ENCODE assay signal across 25 cellular contexts in the genomic region with DNA sequence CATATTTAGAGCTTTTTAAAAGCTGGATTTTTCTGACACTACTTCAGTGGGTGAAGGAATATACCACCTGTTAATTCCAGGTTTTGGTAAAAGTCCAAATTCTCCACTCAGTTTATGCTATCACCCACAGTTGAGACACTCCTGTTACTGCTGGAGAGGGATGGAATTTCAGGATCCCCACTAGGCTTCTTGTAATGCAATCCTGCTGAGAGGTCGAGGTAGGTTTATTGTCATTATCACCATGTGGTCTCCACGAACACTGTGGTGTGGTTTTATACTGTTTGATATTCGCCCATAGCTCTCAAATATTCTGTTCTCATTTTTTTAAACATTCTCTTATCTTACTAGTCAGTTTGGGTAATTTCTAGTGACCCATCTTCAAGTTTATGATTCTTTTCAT.
DNase-seq lines count a peak whose midpoint lies in the region; ATAC-seq, FAIRE-seq and TF ChIP-seq lines count a peak whose summit lies in the region.
"Had no signal": no experiment of that assay in that cellular context is flagged by ENCODE, and none has a peak within 500 bp of the region (broad histone marks: within the 10 kb centered on the region; RNA-seq: fewer than 3 reads in every experiment).

No MANE protein-coding gene starts in this region.

- CTCF ChIA-PET in CD4-positive, alpha-beta memory T cell (lab: Charles Lee; ENCODE audit: partially characterized antibody): no interaction called here

- H3K9me3 Mint-ChIP-seq in CD4-positive, alpha-beta memory T cell: no peaks in the 10 kb centered on the region
- H3K9me3 Mint-ChIP-seq: CD4-positive, CD25-positive, alpha-beta regulatory T cell; CD8-positive, alpha-beta memory T cell; HFFc6 had no signal

- H3K36me3 ChIP-seq in pancreas: no peaks in the 10 kb centered on the region
- H3K36me3 ChIP-seq in CD4-positive, alpha-beta memory T cell (ENCODE audit: insufficient read depth, low read length): no peaks in the 10 kb centered on the region
- H3K36me3 ChIP-seq: BLaER1, HAP-1 had no signal

- peak; percentile 22 for DNase-seq in NCI-H146 (lab: John Stamatoyannopoulos, UW)
- no peak for DNase-seq in NCI-H146 treated with DMSO at 0.1 percent for 48 hours (lab: John Stamatoyannopoulos, UW; ENCODE audit: unreplicated experiment)
- DNase-seq in NCI-H69 (lab: John Stamatoyannopoulos, UW): peak; percentile 18
- DNase-seq in astrocyte of the spinal cord (ENCODE audit: low read depth, low spot score): peak; percentile 30
- DNase-seq in smooth muscle cell of the brain vasculature (ENCODE audit: low read depth, low spot score): peak; percentile 9
- no peak for DNase-seq in pancreas
- no peak for DNase-seq in CD4-positive, alpha-beta memory T cell
- DNase-seq in medulla oblongata (ENCODE audit: extremely low spot score): no peak
- DNase-seq: CD4-positive, CD25-positive, alpha-beta regulatory T cell; CD8-positive, alpha-beta memory T cell; DMS 273 treated with DMSO at 0.1 percent for 48 hours; DMS53; DMS79 treated with DMSO at 0.1 percent for 48 hours; GF-D8; GOT3; HFFc6 had no signal

- intact Hi-C loops in pancreas (cut with DNase I): no loop called here
- intact Hi-C loops in CD4-positive, alpha-beta memory T cell (cut with micrococcal nuclease): loop anchor here (10.0 kb wide), 1 partner anchor 59 kb away; no protein-coding TSS in a partner anchor

- POLR2A ChIA-PET in CD4-positive, alpha-beta memory T cell (lab: Charles Lee; ENCODE audit: partially characterized antibody): no interaction called here

- H3K4me1 ChIP-seq in pancreas: no peaks in the 10 kb centered on the region
- H3K4me1 ChIP-seq in CD4-positive, alpha-beta memory T cell (ENCODE audit: insufficient read depth, low read length): no peaks in the 10 kb centered on the region
- H3K4me1 ChIP-seq: BLaER1, HAP-1 had no signal

- no peak overlapping the region for H3K4me3 Mint-ChIP-seq in CD4-positive, alpha-beta memory T cell
- H3K4me3 Mint-ChIP-seq: B cell; CD4-positive, CD25-positive, alpha-beta regulatory T cell; CD8-positive, alpha-beta memory T cell; HFFc6 had no signal

- H3K27me3 Mint-ChIP-seq in CD4-positive, alpha-beta memory T cell: no peaks in the 10 kb centered on the region
- H3K27me3 Mint-ChIP-seq: B cell; CD4-positive, CD25-positive, alpha-beta regulatory T cell; CD8-positive, alpha-beta memory T cell had no signal

- no peak overlapping the region for H3K27ac ChIP-seq in pancreas
- H3K27ac ChIP-seq in CD4-positive, alpha-beta memory T cell (ENCODE audit: low read depth, low read length): no peak overlapping the region
- H3K27ac ChIP-seq: 22Rv1, BLaER1, C4-2B had no signal

- no peaks in the 10 kb centered on the region for H3K9me3 ChIP-seq in pancreas
- H3K9me3 ChIP-seq in CD4-positive, alpha-beta memory T cell (ENCODE audit: control insufficient read depth in 1 of 2, low read length in 2 of 2): no peaks in the 10 kb centered on the region
- H3K9me3 ChIP-seq: BLaER1, HAP-1 had no signal

- no peak for FAIRE-seq in pancreas (lab: Jason Lieb, UNC)
- FAIRE-seq: A204.1, GM12891, GM18507, H54 had no signal

- H3K27ac Mint-ChIP-seq in CD4-positive, alpha-beta memory T cell: no peak overlapping the region
- H3K27ac Mint-ChIP-seq: B cell; CD4-positive, CD25-positive, alpha-beta regulatory T cell; CD8-positive, alpha-beta memory T cell; HFFc6 had no signal

- ATAC-seq in pancreas: no peak

- H3K36me3 Mint-ChIP-seq in CD4-positive, alpha-beta memory T cell: no peaks in the 10 kb centered on the region
- H3K36me3 Mint-ChIP-seq: CD4-positive, CD25-positive, alpha-beta regulatory T cell; CD8-positive, alpha-beta memory T cell had no signal

- H3K4me3 ChIP-seq in astrocyte of the spinal cord (ENCODE audit: low read depth, low read length) (no peak overlapping the region), pancreas (no peak overlapping the region)
- H3K4me3 ChIP-seq in CD4-positive, alpha-beta memory T cell (ENCODE audit: low read length in 2 of 2): no peak overlapping the region
- H3K4me3 ChIP-seq: BLaER1, HAP-1 had no signal

- H3K4me1 Mint-ChIP-seq in CD4-positive, alpha-beta memory T cell: no peaks in the 10 kb centered on the region
- H3K4me1 Mint-ChIP-seq: B cell; CD4-positive, CD25-positive, alpha-beta regulatory T cell; CD8-positive, alpha-beta memory T cell had no signal

- H3K27me3 ChIP-seq in pancreas: no peaks in the 10 kb centered on the region
- no peaks in the 10 kb centered on the region for H3K27me3 ChIP-seq in CD4-positive, alpha-beta memory T cell (ENCODE audit: insufficient read depth, low read length)
- H3K27me3 ChIP-seq: BLaER1 had no signal

- TF ChIP-seq CTCF in astrocyte of the spinal cord (IDR thresholded peaks at IDR 0.05; ENCODE audit: low read depth, low read length) (no peak), pancreas (IDR thresholded peaks at IDR 0.05) (no peak)

- in situ Hi-C loops in astrocyte of the spinal cord (cut with HindIII; ENCODE audit: low sequenced_read_pairs): no loop called here

- 45 to 63% methylated on average over 3 of the region's 3 CpGs for WGBS in pancreas, 2 donors

Comparison
In these comparisons a context has a peak if more than half of its experiments do, and no peak if none do; other contexts are left out.
1. DNase-seq: peak in NCI-H146 (single experiment), NCI-H69 (single experiment), astrocyte of the spinal cord (single experiment) and smooth muscle cell of the brain vasculature (single experiment); none in NCI-H146 treated with DMSO at 0.1 percent for 48 hours (single experiment), pancreas (0 of 6), CD4-positive, alpha-beta memory T cell (0 of 5) and medulla oblongata (single experiment).